14 cellular contexts compared by ENCODE assay signal in genomic region chr17:43997170-43997569, GRCh38. TPM values are rescaled to one million over a fixed set of nuclear protein-coding genes. Genes with fewer than 3 reads are reported as not detected.
"Had no signal": no experiment of that assay in that cellular context is flagged by ENCODE, and none has a peak within 500 bp of the region (broad histone marks: within the 10 kb centered on the region; RNA-seq: fewer than 3 reads in every experiment).

No MANE protein-coding gene starts in this region.

RNA-seq across cellular contexts. Expression of gene PYY, which starts 43.4 kb away (rescaled TPM):
- total RNA-seq: activated B cell treated with CpG ODN at 0.5 μM for 24 hours; activated CD4-positive, alpha-beta memory T cell treated with anti-CD3 and anti-CD28 coated beads for 36 hours; activated CD4-positive, alpha-beta memory T cell treated with anti-CD3 and anti-CD28 coated beads, Interleukin-2, amount 10 ng/mL, durations not matched to agents 7 days and 5 days; activated CD4-positive, alpha-beta T cell treated with anti-CD3 and anti-CD28 coated beads for 36 hours; activated CD4-positive, alpha-beta T cell treated with anti-CD3 and anti-CD28 coated beads, Interleukin-2, amount 10 ng/mL, durations not matched to agents 24 days and 14 days; activated CD4-positive, alpha-beta T cell treated with anti-CD3 and anti-CD28 coated beads, Interleukin-2, amount 10 ng/mL, durations not matched to agents 7 days and 5 days; activated CD8-positive, alpha-beta memory T cell treated with anti-CD3 and anti-CD28 coated beads for 36 hours; activated CD8-positive, alpha-beta memory T cell treated with anti-CD3 and anti-CD28 coated beads, Interleukin-2, amount 10 ng/mL, durations not matched to agents 7 days and 5 days; activated CD8-positive, alpha-beta T cell treated with anti-CD3 and anti-CD28 coated beads, Interleukin-2, amount 10 ng/mL, durations not matched to agents 7 days and 5 days; T-cell; T-helper 1 cell treated with Interleukin-12 subunit alpha and Interleukin-12 subunit beta and Interleukin-4 antibody, amounts not matched to agents 30 ng/mL and 1 ng/mL, for 36 hours; T-helper 2 cell treated with Interferon-gamma antibody and Interleukin-4, amounts not matched to agents 100 ng/mL and 5 ng/mL, for 36 hours had no signal

RNA-seq across cellular contexts. Expression of gene PPY, which starts 54.9 kb away (rescaled TPM):
- total RNA-seq: activated B cell treated with CpG ODN at 0.5 μM for 24 hours; activated CD4-positive, alpha-beta memory T cell treated with anti-CD3 and anti-CD28 coated beads, Interleukin-2, amount 10 ng/mL, durations not matched to agents 7 days and 5 days; activated CD4-positive, alpha-beta T cell treated with anti-CD3 and anti-CD28 coated beads for 36 hours; activated CD4-positive, alpha-beta T cell treated with anti-CD3 and anti-CD28 coated beads, Interleukin-2, amount 10 ng/mL, durations not matched to agents 24 days and 14 days; activated CD4-positive, alpha-beta T cell treated with anti-CD3 and anti-CD28 coated beads, Interleukin-2, amount 10 ng/mL, durations not matched to agents 7 days and 5 days; activated CD8-positive, alpha-beta memory T cell treated with anti-CD3 and anti-CD28 coated beads for 36 hours; activated CD8-positive, alpha-beta memory T cell treated with anti-CD3 and anti-CD28 coated beads, Interleukin-2, amount 10 ng/mL, durations not matched to agents 7 days and 5 days; activated CD8-positive, alpha-beta T cell treated with anti-CD3 and anti-CD28 coated beads for 36 hours; activated CD8-positive, alpha-beta T cell treated with anti-CD3 and anti-CD28 coated beads, Interleukin-2, amount 10 ng/mL, durations not matched to agents 7 days and 5 days; T-cell; T-helper 1 cell treated with Interleukin-12 subunit alpha and Interleukin-12 subunit beta and Interleukin-4 antibody, amounts not matched to agents 30 ng/mL and 1 ng/mL, for 36 hours; T-helper 2 cell treated with Interferon-gamma antibody and Interleukin-4, amounts not matched to agents 100 ng/mL and 5 ng/mL, for 36 hours; WTC11 had no signal
